14 cellular contexts compared by ENCODE assay signal in genomic region chr5:82105457-82105856, GRCh38.
DNase-seq lines count a peak whose midpoint lies in the region; FAIRE-seq and TF ChIP-seq lines count a peak whose summit lies in the region.
"Had no signal": no experiment of that assay in that cellular context is flagged by ENCODE, and none has a peak within 500 bp of the region (broad histone marks: within the 10 kb centered on the region; RNA-seq: fewer than 3 reads in every experiment).

No MANE protein-coding gene starts in this region.

- TF ChIP-seq CTCF in mammary epithelial cell (conservative IDR thresholded peaks at IDR 0.05 in 1 of 2, IDR thresholded peaks at IDR 0.05 in 1 of 2; ENCODE audit: extremely low read depth in 1 of 2, insufficient read depth in 1 of 2, low read depth in 1 of 2, low read length in 2 of 2) (no peak), parathyroid adenoma (IDR thresholded peaks at IDR 0.05) (no peak), GM10248 (IDR thresholded peaks at IDR 0.05; ENCODE audit: control extremely low read depth, extremely low read depth, low read depth, missing control alignments) (no peak)

- H3K27ac ChIP-seq in mammary epithelial cell (ENCODE audit: insufficient read depth, low read depth, low read length) (no peak overlapping the region), parathyroid adenoma (peak overlapping the region; percentile 51)
- H3K27ac ChIP-seq: RWPE1, thoracic aorta had no signal

- in situ Hi-C loops in mammary epithelial cell (cut with MboI; ENCODE audit: low sequenced_read_pairs in 2 of 2) = no loop called here

- CTCF ChIA-PET in mammary epithelial cell (lab: Charles Lee; ENCODE audit: low non-redundant PET) = interaction anchor here (0.7 kb wide), 1 partner anchor 152 kb away, joined by 3 read pairs; no protein-coding TSS in a partner anchor
- CTCF ChIA-PET in GM10248 (lab: Yijun Ruan, JAX) = interaction anchor here (0.9 to 3.2 kb wide), 9 partner anchors 8 to 121 kb away, joined by 3 to 24 read pairs (median 4); no protein-coding TSS in a partner anchor

- WGBS in mammary epithelial cell (ENCODE audit: low coverage, missing lambda C conversion rate) = 100% methylated on average over 1 of the region's 1 CpG

- DNase-seq in GM12892 (ENCODE audit: insufficient read length) = no peak
- peak; percentile 6 for DNase-seq in HT1080 (ENCODE audit: low read depth)
- DNase-seq in mammary epithelial cell = peak; percentile 22
- DNase-seq in midbrain (lab: John Stamatoyannopoulos, UW) = no peak
- DNase-seq in GM10248 (ENCODE audit: extremely low spot score) = no peak
- no peak for DNase-seq in COLO668 (lab: John Stamatoyannopoulos, UW; ENCODE audit: unreplicated experiment)
- DNase-seq: Caco-2, left ventricle myocardium superior, NCI-H1105 treated with DMSO at 0.1 percent for 48 hours, NCI-H510A treated with DMSO at 0.1 percent for 48 hours, T-helper 9 cell had no signal

- H3K9ac ChIP-seq in mammary epithelial cell (ENCODE audit: insufficient read depth, low read length) = no peak overlapping the region
- no peak overlapping the region for H3K9ac ChIP-seq in parathyroid adenoma

- H3K4me1 ChIP-seq in mammary epithelial cell (ENCODE audit: insufficient read depth, low read length) (peaks cover 11% of the 10 kb centered on the region), parathyroid adenoma (peaks cover 21% of the 10 kb centered on the region)

- no peaks in the 10 kb centered on the region for H4K20me1 ChIP-seq in mammary epithelial cell (ENCODE audit: insufficient read depth, low read length)

- H3K4me3 ChIP-seq in mammary epithelial cell (replicated peaks in 1 of 3; ENCODE audit: insufficient read depth in 1 of 3, low read depth in 2 of 3, low read length in 3 of 3) = no peak overlapping the region
- H3K4me3 ChIP-seq in parathyroid adenoma (ENCODE audit: low read depth, low read length) = no peak overlapping the region
- H3K4me3 ChIP-seq: thoracic aorta had no signal

- dilution Hi-C loops in mammary epithelial cell (cut with HindIII; ENCODE audit: low sequenced_read_pairs) = no loop called here

- H3K9me3 ChIP-seq in mammary epithelial cell (replicated peaks; ENCODE audit: insufficient read depth, low read length) (no peaks in the 10 kb centered on the region), parathyroid adenoma (ENCODE audit: control insufficient read depth, low read length) (no peaks in the 10 kb centered on the region)
- H3K9me3 ChIP-seq: Caco-2, thoracic aorta had no signal

- H3K4me2 ChIP-seq in mammary epithelial cell (ENCODE audit: insufficient read depth, low read depth, low read length) (no peak overlapping the region), parathyroid adenoma (ENCODE audit: low read length) (no peak overlapping the region)

- POLR2A ChIA-PET in GM10248 (lab: Yijun Ruan, JAX) = no interaction called here

- no peaks in the 10 kb centered on the region for H3K27me3 ChIP-seq in mammary epithelial cell (ENCODE audit: insufficient read depth, low read length)
- H3K27me3 ChIP-seq in parathyroid adenoma (ENCODE audit: control insufficient read depth, insufficient read depth, low read length) = no peaks in the 10 kb centered on the region

- H3K79me2 ChIP-seq in mammary epithelial cell (ENCODE audit: insufficient read depth, low read length) = no peaks in the 10 kb centered on the region
- no peaks in the 10 kb centered on the region for H3K79me2 ChIP-seq in parathyroid adenoma

- intact Hi-C loops in mammary epithelial cell (cut with micrococcal nuclease) = loop anchor here (5.0 kb wide), 2 partner anchors 122 to 253 kb away; no protein-coding TSS in a partner anchor

- no peaks in the 10 kb centered on the region for H3K36me3 ChIP-seq in mammary epithelial cell (ENCODE audit: insufficient read depth, low read length)
- H3K36me3 ChIP-seq in parathyroid adenoma (ENCODE audit: control insufficient read depth, insufficient read depth, low read length) = no peaks in the 10 kb centered on the region
- H3K36me3 ChIP-seq: thoracic aorta had no signal

- TF ChIP-seq POLR2A in GM12892 (IDR thresholded peaks at IDR 0.05; ENCODE audit: low read depth, low read length) = no peak

- H2AFZ ChIP-seq in mammary epithelial cell (ENCODE audit: low read depth, low read length) (no peak overlapping the region), parathyroid adenoma (peak overlapping the region; percentile 51)

- BruUV-seq in mammary epithelial cell (replicated peaks; lab: Mats Ljungman, UMichigan) = no TSS peak

- FAIRE-seq in GM12892 (lab: Jason Lieb, UNC) = peak; percentile 65

Comparison
In these comparisons a context has a peak if more than half of its experiments do, and no peak if none do; other contexts are left out.
1. DNase-seq: peak in HT1080 (single experiment) and mammary epithelial cell (single experiment); none in GM12892 (single experiment), midbrain (single experiment), GM10248 (single experiment) and COLO668 (single experiment).